ENCODE assay signal across 12 cellular contexts in the genomic region with DNA sequence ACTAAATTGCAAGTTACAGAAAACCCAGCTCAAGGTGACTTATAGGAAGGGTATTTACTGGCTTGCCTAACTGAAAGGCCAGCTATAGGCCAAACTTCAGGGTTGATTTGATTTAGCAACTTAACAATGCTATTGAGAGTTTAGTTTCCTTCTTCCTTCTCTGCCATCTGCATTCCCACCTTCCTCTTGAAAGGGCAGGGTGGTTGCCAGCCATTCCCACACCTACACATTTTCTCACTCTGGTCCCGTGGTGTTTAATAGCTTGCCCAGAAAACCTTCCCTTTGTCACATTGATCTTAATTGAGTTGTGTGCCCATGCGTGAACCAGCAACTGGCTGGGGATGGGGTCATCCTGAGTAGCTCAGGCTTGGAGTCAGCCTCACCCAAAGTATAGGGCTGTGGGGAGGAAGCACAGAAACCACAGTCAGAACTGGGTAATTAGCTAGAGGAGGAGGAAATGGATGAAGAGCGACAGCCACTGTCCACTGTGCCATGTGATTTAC.
DNase-seq lines count a peak whose midpoint lies in the region; ATAC-seq and TF ChIP-seq lines count a peak whose summit lies in the region.
"Had no signal": no experiment of that assay in that cellular context is flagged by ENCODE, and none has a peak within 500 bp of the region (broad histone marks: within the 10 kb centered on the region; RNA-seq: fewer than 3 reads in every experiment).

No MANE protein-coding gene starts in this region.

- CTCF ChIA-PET in WTC11 (lab: Charles Lee) = interaction anchor here (3.0 kb wide), 1 partner anchor 23 kb away, joined by 8 read pairs; no protein-coding TSS in a partner anchor

- H3K9me3 Mint-ChIP-seq in CD14-positive monocyte = peaks cover 0 to 6% (median under 1%) of the 10 kb centered on the region in 7 donors
- peaks cover 1% of the 10 kb centered on the region for H3K9me3 Mint-ChIP-seq in WTC11

- H3K36me3 Mint-ChIP-seq in CD14-positive monocyte (peaks cover 41 to 55% of the 10 kb centered on the region in 2 donors), WTC11 (peaks cover 19% of the 10 kb centered on the region)

- H3K4me3 Mint-ChIP-seq in CD14-positive monocyte (no peak overlapping the region), WTC11 (no peak overlapping the region)
- H3K4me3 Mint-ChIP-seq: activated naive CD8-positive, alpha-beta T cell treated with anti-CD3 and anti-CD28 coated beads, Interleukin-2, amount 10 ng/mL, durations not matched to agents 7 days and 5 days; mesothelial cell of epicardium; T-helper 17 cell had no signal

- POLR2A ChIA-PET in WTC11 (lab: Charles Lee) = no interaction called here

- intact Hi-C loops in CD14-positive monocyte (cut with micrococcal nuclease) (no loop called here), left colon (cut with DNase I, micrococcal nuclease) (no loop called here), lower leg skin (cut with DNase I; ENCODE audit: low total_unique reads) (no loop called here)

- H3K27ac Mint-ChIP-seq in CD14-positive monocyte (peak overlapping the region; percentile 11 to 74 (median 60)), WTC11 (peak overlapping the region; percentile 61; the same call in 1 of the 2 replicates)
- H3K27ac Mint-ChIP-seq: activated naive CD8-positive, alpha-beta T cell treated with anti-CD3 and anti-CD28 coated beads, Interleukin-2, amount 10 ng/mL, durations not matched to agents 7 days and 5 days; mesothelial cell of epicardium; T-helper 17 cell had no signal

- WGBS in lower leg skin, 2 donors = 71 to 84% methylated on average over 3 of the region's 3 CpGs

- DNase-seq in CD14-positive monocyte (ENCODE audit: low spot score) = no peak
- no peak for DNase-seq in WTC11 (ENCODE audit: low spot score)
- DNase-seq in left colon = no peak
- no peak for DNase-seq in lower leg skin (ENCODE audit: low spot score in 2 of 2)
- DNase-seq in medulla oblongata (ENCODE audit: extremely low spot score) = no peak
- no peak for DNase-seq in DMS153 (lab: John Stamatoyannopoulos, UW)
- DNase-seq: activated naive CD8-positive, alpha-beta T cell treated with anti-CD3 and anti-CD28 coated beads, Interleukin-2, amount 10 ng/mL, durations not matched to agents 7 days and 5 days; heart left ventricle; T-helper 17 cell had no signal

- ATAC-seq in HG03354 (IDR thresholded peaks at IDR 0.05; ENCODE audit: poor library complexity, severe bottlenecking, unreplicated experiment) (peak; percentile 76), WTC11 (no peak), left colon (peak; percentile 31), GM19455 (IDR thresholded peaks at IDR 0.05; ENCODE audit: unreplicated experiment) (no peak)
- ATAC-seq: heart left ventricle, T-helper 17 cell had no signal

- H3K4me3 ChIP-seq in lower leg skin (ENCODE audit: low read depth, poor library complexity, severe bottlenecking) = no peak overlapping the region
- H3K4me3 ChIP-seq: heart left ventricle had no signal

- no peak for TF ChIP-seq POLR2A in lower leg skin (IDR thresholded peaks at IDR 0.05)

- H3K4me1 Mint-ChIP-seq in CD14-positive monocyte (peaks cover 16% of the 10 kb centered on the region), WTC11 (peaks cover 81% of the 10 kb centered on the region)

- TF ChIP-seq CTCF in CD14-positive monocyte (IDR thresholded peaks at IDR 0.05) (no peak), WTC11 (IDR thresholded peaks at IDR 0.05) (no peak), lower leg skin (IDR thresholded peaks at IDR 0.05) (no peak)

- peaks cover 0 to 1% (median 0%) of the 10 kb centered on the region in 3 donors for H3K27me3 Mint-ChIP-seq in CD14-positive monocyte (ENCODE audit: low read depth in 3 of 3)
- no peaks in the 10 kb centered on the region for H3K27me3 Mint-ChIP-seq in WTC11 (ENCODE audit: low read depth)
- H3K27me3 Mint-ChIP-seq: activated naive CD8-positive, alpha-beta T cell treated with anti-CD3 and anti-CD28 coated beads, Interleukin-2, amount 10 ng/mL, durations not matched to agents 7 days and 5 days; T-helper 17 cell had no signal

TF ChIP-seq in WTC11, 78 proteins besides CTCF, POLR2A, EP300 and RAD21:
- TF ChIP-seq MXD4 (CRISPR knock-in tag; IDR thresholded peaks at IDR 0.05; ENCODE audit: borderline replicate concordance) = no peak
- TF ChIP-seq, protein P1, sequence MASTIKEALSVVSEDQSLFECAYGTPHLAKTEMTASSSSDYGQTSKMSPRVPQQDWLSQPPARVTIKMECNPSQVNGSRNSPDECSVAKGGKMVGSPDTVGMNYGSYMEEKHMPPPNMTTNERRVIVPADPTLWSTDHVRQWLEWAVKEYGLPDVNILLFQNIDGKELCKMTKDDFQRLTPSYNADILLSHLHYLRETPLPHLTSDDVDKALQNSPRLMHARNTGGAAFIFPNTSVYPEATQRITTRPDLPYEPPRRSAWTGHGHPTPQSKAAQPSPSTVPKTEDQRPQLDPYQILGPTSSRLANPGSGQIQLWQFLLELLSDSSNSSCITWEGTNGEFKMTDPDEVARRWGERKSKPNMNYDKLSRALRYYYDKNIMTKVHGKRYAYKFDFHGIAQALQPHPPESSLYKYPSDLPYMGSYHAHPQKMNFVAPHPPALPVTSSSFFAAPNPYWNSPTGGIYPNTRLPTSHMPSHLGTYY (CRISPR knock-in tag; IDR thresholded peaks at IDR 0.05) = no peak
- no peak for TF ChIP-seq FOXK1 (CRISPR knock-in tag; IDR thresholded peaks at IDR 0.05)
- TF ChIP-seq ZNF263 (CRISPR knock-in tag; IDR thresholded peaks at IDR 0.05; ENCODE audit: low read depth) = no peak
- TF ChIP-seq, protein P2, sequence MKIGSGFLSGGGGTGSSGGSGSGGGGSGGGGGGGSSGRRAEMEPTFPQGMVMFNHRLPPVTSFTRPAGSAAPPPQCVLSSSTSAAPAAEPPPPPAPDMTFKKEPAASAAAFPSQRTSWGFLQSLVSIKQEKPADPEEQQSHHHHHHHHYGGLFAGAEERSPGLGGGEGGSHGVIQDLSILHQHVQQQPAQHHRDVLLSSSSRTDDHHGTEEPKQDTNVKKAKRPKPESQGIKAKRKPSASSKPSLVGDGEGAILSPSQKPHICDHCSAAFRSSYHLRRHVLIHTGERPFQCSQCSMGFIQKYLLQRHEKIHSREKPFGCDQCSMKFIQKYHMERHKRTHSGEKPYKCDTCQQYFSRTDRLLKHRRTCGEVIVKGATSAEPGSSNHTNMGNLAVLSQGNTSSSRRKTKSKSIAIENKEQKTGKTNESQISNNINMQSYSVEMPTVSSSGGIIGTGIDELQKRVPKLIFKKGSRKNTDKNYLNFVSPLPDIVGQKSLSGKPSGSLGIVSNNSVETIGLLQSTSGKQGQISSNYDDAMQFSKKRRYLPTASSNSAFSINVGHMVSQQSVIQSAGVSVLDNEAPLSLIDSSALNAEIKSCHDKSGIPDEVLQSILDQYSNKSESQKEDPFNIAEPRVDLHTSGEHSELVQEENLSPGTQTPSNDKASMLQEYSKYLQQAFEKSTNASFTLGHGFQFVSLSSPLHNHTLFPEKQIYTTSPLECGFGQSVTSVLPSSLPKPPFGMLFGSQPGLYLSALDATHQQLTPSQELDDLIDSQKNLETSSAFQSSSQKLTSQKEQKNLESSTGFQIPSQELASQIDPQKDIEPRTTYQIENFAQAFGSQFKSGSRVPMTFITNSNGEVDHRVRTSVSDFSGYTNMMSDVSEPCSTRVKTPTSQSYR (CRISPR knock-in tag; IDR thresholded peaks at IDR 0.05) = no peak
- TF ChIP-seq FOXJ3 (CRISPR knock-in tag; IDR thresholded peaks at IDR 0.05; ENCODE audit: borderline replicate concordance) = no peak
- TF ChIP-seq, protein P3, sequence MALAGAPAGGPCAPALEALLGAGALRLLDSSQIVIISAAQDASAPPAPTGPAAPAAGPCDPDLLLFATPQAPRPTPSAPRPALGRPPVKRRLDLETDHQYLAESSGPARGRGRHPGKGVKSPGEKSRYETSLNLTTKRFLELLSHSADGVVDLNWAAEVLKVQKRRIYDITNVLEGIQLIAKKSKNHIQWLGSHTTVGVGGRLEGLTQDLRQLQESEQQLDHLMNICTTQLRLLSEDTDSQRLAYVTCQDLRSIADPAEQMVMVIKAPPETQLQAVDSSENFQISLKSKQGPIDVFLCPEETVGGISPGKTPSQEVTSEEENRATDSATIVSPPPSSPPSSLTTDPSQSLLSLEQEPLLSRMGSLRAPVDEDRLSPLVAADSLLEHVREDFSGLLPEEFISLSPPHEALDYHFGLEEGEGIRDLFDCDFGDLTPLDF (CRISPR knock-in tag; IDR thresholded peaks at IDR 0.05) = no peak
- no peak for TF ChIP-seq ZNF121 (CRISPR knock-in tag; IDR thresholded peaks at IDR 0.05)
- TF ChIP-seq ESRRA (CRISPR knock-in tag; IDR thresholded peaks at IDR 0.05; ENCODE audit: borderline replicate concordance) = no peak
- TF ChIP-seq, protein P4, sequence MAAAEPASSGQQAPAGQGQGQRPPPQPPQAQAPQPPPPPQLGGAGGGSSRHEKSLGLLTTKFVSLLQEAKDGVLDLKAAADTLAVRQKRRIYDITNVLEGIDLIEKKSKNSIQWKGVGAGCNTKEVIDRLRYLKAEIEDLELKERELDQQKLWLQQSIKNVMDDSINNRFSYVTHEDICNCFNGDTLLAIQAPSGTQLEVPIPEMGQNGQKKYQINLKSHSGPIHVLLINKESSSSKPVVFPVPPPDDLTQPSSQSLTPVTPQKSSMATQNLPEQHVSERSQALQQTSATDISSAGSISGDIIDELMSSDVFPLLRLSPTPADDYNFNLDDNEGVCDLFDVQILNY (CRISPR knock-in tag; IDR thresholded peaks at IDR 0.05) = no peak
- no peak for TF ChIP-seq NR1H2 (CRISPR knock-in tag; IDR thresholded peaks at IDR 0.05)
- TF ChIP-seq NR3C1 (CRISPR knock-in tag; conservative IDR thresholded peaks at IDR 0.05; ENCODE audit: low read depth) = no peak
- TF ChIP-seq, protein P5, sequence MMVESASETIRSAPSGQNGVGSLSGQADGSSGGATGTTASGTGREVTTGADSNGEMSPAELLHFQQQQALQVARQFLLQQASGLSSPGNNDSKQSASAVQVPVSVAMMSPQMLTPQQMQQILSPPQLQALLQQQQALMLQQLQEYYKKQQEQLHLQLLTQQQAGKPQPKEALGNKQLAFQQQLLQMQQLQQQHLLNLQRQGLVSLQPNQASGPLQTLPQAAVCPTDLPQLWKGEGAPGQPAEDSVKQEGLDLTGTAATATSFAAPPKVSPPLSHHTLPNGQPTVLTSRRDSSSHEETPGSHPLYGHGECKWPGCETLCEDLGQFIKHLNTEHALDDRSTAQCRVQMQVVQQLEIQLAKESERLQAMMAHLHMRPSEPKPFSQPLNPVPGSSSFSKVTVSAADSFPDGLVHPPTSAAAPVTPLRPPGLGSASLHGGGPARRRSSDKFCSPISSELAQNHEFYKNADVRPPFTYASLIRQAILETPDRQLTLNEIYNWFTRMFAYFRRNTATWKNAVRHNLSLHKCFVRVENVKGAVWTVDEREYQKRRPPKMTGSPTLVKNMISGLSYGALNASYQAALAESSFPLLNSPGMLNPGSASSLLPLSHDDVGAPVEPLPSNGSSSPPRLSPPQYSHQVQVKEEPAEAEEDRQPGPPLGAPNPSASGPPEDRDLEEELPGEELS (CRISPR knock-in tag; IDR thresholded peaks at IDR 0.05) = no peak
- no peak for TF ChIP-seq ZNF423 (CRISPR knock-in tag; IDR thresholded peaks at IDR 0.05)

Comparison
In these comparisons a context has a peak if more than half of its experiments do, and no peak if none do; other contexts are left out.
1. ATAC-seq: peak in HG03354 (single experiment) and left colon (single experiment); none in WTC11 (single experiment) and GM19455 (single experiment).